ENCODE assay signal across 1 cellular context in genomic region chr17:7263801-7264078, GRCh38.
A peak's percentile ranks its signal among the peaks of the same experiment; 100 is the strongest.
TF ChIP-seq lines count a peak whose summit lies in the region.

No MANE protein-coding gene starts in this region.

TF ChIP-seq in HEK293, 187 proteins besides CTCF, POLR2A, EP300 and RAD21 (continued from another document):
- TF ChIP-seq ZNF280D (tag by site-specific recombination; IDR thresholded peaks at IDR 0.05) (no peak), ZNF26 (tag by site-specific recombination; IDR thresholded peaks at IDR 0.05) (no peak), ZNF629 (tag by site-specific recombination; IDR thresholded peaks at IDR 0.05) (no peak), ZBTB26 (tag by site-specific recombination; optimal IDR thresholded peaks at IDR 0.05) (peak; percentile 1), EGR2 (tag by site-specific recombination; IDR thresholded peaks at IDR 0.05; ENCODE audit: low read depth) (peak; percentile 60), ZNF624 (tag by site-specific recombination; IDR thresholded peaks at IDR 0.05) (no peak), HOXC10 (CRISPR knock-in tag; IDR thresholded peaks at IDR 0.05) (no peak), ZBTB44 (tag by site-specific recombination; IDR thresholded peaks at IDR 0.05) (0 out of 2 replicates have a peak, but pooled peaks have one; percentile 11), ZNF580 (tag by site-specific recombination; IDR thresholded peaks at IDR 0.05) (0 out of 2 replicates have a peak, but pooled peaks have one; percentile 30), ZNF341 (tag by site-specific recombination; IDR thresholded peaks at IDR 0.05; ENCODE audit: low read depth) (no peak), ZNF549 (tag by site-specific recombination; IDR thresholded peaks at IDR 0.05) (no peak), ZNF133 (tag by site-specific recombination; IDR thresholded peaks at IDR 0.05) (no peak), ZNF529 (tag by site-specific recombination; IDR thresholded peaks at IDR 0.05; ENCODE audit: insufficient replicate concordance) (no peak), ZNF311 (tag by site-specific recombination; IDR thresholded peaks at IDR 0.05; ENCODE audit: borderline replicate concordance) (no peak), ZFHX2 (tag by site-specific recombination; conservative IDR thresholded peaks at IDR 0.05) (peak; percentile 58), SP2 (tag by site-specific recombination; IDR thresholded peaks at IDR 0.05) (no peak), ZSCAN30 (tag by site-specific recombination; IDR thresholded peaks at IDR 0.05) (no peak), KLF16 (tag by site-specific recombination; IDR thresholded peaks at IDR 0.05) (no peak), ZNF596 (tag by site-specific recombination; IDR thresholded peaks at IDR 0.05) (no peak), GLIS1 (tag by site-specific recombination; IDR thresholded peaks at IDR 0.05) (no peak)
